Comparison of ENCODE assay signal across 1 cellular context in the genomic region with DNA sequence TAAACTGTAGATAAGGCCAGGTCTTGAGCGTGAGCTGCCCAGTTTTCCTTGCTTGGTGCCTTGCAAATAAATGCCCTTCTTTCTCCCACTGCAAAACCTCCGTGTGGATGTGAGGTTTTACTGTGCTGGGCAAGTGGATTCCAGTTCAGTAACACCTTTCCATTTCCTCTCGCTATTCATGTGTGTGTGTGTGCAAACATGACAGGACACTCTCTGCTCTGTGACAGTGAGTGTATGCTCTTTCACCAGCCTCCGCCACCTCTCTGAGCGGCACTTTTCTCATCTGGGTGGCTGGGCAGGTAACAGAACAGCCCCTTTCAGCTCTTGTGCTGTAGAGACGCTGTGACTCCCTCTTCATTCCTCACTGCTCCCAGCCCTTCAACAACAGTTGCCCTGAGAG.
TF ChIP-seq lines count a peak whose summit lies in the region.

No MANE protein-coding gene starts in this region.

TF ChIP-seq in H1, 55 proteins besides CTCF, POLR2A, EP300 and RAD21:
- TF ChIP-seq, protein P1, sequence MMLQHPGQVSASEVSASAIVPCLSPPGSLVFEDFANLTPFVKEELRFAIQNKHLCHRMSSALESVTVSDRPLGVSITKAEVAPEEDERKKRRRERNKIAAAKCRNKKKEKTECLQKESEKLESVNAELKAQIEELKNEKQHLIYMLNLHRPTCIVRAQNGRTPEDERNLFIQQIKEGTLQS (IDR thresholded peaks at IDR 0.05; ENCODE audit: insufficient read depth, low read depth, low read length): no peak
- TF ChIP-seq CHD1 (IDR thresholded peaks at IDR 0.05; ENCODE audit: low read depth, low read length): no peak
- TF ChIP-seq, protein P2, sequence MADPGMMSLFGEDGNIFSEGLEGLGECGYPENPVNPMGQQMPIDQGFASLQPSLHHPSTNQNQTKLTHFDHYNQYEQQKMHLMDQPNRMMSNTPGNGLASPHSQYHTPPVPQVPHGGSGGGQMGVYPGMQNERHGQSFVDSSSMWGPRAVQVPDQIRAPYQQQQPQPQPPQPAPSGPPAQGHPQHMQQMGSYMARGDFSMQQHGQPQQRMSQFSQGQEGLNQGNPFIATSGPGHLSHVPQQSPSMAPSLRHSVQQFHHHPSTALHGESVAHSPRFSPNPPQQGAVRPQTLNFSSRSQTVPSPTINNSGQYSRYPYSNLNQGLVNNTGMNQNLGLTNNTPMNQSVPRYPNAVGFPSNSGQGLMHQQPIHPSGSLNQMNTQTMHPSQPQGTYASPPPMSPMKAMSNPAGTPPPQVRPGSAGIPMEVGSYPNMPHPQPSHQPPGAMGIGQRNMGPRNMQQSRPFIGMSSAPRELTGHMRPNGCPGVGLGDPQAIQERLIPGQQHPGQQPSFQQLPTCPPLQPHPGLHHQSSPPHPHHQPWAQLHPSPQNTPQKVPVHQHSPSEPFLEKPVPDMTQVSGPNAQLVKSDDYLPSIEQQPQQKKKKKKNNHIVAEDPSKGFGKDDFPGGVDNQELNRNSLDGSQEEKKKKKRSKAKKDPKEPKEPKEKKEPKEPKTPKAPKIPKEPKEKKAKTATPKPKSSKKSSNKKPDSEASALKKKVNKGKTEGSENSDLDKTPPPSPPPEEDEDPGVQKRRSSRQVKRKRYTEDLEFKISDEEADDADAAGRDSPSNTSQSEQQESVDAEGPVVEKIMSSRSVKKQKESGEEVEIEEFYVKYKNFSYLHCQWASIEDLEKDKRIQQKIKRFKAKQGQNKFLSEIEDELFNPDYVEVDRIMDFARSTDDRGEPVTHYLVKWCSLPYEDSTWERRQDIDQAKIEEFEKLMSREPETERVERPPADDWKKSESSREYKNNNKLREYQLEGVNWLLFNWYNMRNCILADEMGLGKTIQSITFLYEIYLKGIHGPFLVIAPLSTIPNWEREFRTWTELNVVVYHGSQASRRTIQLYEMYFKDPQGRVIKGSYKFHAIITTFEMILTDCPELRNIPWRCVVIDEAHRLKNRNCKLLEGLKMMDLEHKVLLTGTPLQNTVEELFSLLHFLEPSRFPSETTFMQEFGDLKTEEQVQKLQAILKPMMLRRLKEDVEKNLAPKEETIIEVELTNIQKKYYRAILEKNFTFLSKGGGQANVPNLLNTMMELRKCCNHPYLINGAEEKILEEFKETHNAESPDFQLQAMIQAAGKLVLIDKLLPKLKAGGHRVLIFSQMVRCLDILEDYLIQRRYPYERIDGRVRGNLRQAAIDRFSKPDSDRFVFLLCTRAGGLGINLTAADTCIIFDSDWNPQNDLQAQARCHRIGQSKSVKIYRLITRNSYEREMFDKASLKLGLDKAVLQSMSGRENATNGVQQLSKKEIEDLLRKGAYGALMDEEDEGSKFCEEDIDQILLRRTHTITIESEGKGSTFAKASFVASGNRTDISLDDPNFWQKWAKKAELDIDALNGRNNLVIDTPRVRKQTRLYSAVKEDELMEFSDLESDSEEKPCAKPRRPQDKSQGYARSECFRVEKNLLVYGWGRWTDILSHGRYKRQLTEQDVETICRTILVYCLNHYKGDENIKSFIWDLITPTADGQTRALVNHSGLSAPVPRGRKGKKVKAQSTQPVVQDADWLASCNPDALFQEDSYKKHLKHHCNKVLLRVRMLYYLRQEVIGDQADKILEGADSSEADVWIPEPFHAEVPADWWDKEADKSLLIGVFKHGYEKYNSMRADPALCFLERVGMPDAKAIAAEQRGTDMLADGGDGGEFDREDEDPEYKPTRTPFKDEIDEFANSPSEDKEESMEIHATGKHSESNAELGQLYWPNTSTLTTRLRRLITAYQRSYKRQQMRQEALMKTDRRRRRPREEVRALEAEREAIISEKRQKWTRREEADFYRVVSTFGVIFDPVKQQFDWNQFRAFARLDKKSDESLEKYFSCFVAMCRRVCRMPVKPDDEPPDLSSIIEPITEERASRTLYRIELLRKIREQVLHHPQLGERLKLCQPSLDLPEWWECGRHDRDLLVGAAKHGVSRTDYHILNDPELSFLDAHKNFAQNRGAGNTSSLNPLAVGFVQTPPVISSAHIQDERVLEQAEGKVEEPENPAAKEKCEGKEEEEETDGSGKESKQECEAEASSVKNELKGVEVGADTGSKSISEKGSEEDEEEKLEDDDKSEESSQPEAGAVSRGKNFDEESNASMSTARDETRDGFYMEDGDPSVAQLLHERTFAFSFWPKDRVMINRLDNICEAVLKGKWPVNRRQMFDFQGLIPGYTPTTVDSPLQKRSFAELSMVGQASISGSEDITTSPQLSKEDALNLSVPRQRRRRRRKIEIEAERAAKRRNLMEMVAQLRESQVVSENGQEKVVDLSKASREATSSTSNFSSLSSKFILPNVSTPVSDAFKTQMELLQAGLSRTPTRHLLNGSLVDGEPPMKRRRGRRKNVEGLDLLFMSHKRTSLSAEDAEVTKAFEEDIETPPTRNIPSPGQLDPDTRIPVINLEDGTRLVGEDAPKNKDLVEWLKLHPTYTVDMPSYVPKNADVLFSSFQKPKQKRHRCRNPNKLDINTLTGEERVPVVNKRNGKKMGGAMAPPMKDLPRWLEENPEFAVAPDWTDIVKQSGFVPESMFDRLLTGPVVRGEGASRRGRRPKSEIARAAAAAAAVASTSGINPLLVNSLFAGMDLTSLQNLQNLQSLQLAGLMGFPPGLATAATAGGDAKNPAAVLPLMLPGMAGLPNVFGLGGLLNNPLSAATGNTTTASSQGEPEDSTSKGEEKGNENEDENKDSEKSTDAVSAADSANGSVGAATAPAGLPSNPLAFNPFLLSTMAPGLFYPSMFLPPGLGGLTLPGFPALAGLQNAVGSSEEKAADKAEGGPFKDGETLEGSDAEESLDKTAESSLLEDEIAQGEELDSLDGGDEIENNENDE (IDR thresholded peaks at IDR 0.05; ENCODE audit: insufficient replicate concordance, low read length): no peak
- TF ChIP-seq JUN (IDR thresholded peaks at IDR 0.05; ENCODE audit: low read depth, low read length): no peak
- TF ChIP-seq TEAD4 (IDR thresholded peaks at IDR 0.05; ENCODE audit: low read depth, low read length): no peak
- no peak for TF ChIP-seq SAP30 (IDR thresholded peaks at IDR 0.05; ENCODE audit: insufficient read depth, insufficient replicate concordance, low read length)
- TF ChIP-seq EZH2 (IDR thresholded peaks at IDR 0.05; ENCODE audit: low read depth, low read length, severe bottlenecking): no peak
- no peak for TF ChIP-seq SP4 (IDR thresholded peaks at IDR 0.05; ENCODE audit: low read length)
- TF ChIP-seq, protein P3, sequence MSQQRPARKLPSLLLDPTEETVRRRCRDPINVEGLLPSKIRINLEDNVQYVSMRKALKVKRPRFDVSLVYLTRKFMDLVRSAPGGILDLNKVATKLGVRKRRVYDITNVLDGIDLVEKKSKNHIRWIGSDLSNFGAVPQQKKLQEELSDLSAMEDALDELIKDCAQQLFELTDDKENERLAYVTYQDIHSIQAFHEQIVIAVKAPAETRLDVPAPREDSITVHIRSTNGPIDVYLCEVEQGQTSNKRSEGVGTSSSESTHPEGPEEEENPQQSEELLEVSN (IDR thresholded peaks at IDR 0.05): no peak
- no peak for TF ChIP-seq ASH2L (IDR thresholded peaks at IDR 0.05; ENCODE audit: low read length)
- TF ChIP-seq SIN3A (conservative IDR thresholded peaks at IDR 0.05 in 1 of 2, IDR thresholded peaks at IDR 0.05 in 1 of 2; ENCODE audit: low read depth in 1 of 2, low read length in 2 of 2): no peak
TF ChIP-seq in H1: peak in this region for 0.
